8 cellular contexts compared by ENCODE assay signal in the genomic region with DNA sequence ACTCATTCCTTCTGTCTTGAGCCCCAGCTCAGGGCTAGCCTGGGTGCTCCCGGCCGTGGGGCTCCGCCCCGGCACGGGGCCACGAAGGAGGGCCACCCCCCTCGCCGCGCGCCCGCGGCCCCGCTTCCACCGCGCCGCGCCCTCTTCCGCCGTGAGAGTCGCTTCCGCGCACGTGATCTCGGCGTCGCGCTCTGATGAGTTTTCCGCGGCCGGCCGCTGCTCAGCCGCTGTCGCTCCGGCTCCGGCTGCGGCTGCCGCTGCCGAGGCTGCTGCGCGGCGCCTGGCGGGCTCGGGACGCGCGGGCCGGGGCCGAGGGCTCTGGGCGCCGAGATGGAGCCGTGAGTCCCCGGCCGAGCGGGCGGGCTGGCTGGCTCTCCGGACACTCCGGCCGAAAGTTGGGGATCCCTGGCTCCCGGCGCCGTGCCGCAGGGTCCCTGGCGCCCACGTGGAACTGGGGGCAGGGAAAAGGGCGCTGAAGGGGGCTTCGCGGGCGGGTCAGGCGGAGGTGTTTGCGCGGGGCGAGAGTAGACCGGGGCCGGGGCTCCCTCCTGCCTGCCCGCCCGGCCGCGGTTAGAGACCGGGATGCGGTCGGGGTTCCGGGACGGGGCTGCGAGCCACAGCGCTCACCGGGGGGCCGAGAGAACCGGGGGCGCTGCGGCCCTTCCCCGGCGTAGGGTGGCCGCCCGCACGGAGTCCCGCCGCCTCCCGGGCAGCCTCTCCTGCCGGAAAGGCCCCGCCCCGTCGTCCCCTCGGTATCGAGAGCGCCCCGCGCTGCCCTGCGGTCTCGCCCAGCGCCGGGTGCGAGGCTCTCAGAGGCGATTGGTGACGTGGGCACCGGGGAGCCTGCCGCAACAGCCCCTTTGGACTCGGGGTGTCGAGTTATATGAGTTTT. TPM values are rescaled to one million over a fixed set of nuclear protein-coding genes. Genes with fewer than 3 reads are reported as not detected.
DNase-seq lines count a peak whose midpoint lies in the region; ATAC-seq and TF ChIP-seq lines count a peak whose summit lies in the region.

A gene with protein sequence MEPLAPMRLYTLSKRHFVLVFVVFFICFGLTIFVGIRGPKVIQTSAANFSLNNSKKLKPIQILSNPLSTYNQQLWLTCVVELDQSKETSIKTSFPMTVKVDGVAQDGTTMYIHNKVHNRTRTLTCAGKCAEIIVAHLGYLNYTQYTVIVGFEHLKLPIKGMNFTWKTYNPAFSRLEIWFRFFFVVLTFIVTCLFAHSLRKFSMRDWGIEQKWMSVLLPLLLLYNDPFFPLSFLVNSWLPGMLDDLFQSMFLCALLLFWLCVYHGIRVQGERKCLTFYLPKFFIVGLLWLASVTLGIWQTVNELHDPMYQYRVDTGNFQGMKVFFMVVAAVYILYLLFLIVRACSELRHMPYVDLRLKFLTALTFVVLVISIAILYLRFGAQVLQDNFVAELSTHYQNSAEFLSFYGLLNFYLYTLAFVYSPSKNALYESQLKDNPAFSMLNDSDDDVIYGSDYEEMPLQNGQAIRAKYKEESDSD (plus strand): TSS at position 197 of the 892 bp plus-strand sequence. CDS start 134 bp downstream, at position 331.

- TF ChIP-seq EP300 in Ishikawa (IDR thresholded peaks at IDR 0.05; ENCODE audit: borderline replicate concordance) (no peak; the same call in 1 of the 2 replicates), neural cell (conservative IDR thresholded peaks at IDR 0.05; ENCODE audit: poor library complexity, severe bottlenecking) (peak; percentile 51), stomach (IDR thresholded peaks at IDR 0.05) (no peak)

- no peaks in the 10 kb centered on the region for H3K9me2 ChIP-seq in neural cell (ENCODE audit: insufficient read depth, low read length)

- peak within 1 kb of the TSS; percentile 62 for H3K27ac ChIP-seq in RWPE2 (ENCODE audit: poor library complexity, severe bottlenecking)
- peak within 1 kb of the TSS; percentile 56 for H3K27ac ChIP-seq in neural cell (ENCODE audit: low read length)
- H3K27ac ChIP-seq in stomach: peak within 1 kb of the TSS; percentile 96 to 99 (median 97)

- intact Hi-C loops in stomach (cut with DNase I; ENCODE audit: low total_unique reads): no loop called here

- no peak for TF ChIP-seq RAD21 in Ishikawa (IDR thresholded peaks at IDR 0.05; ENCODE audit: low read depth)
- TF ChIP-seq RAD21 in neural cell (conservative IDR thresholded peaks at IDR 0.05): peak; percentile 51

- DNase-seq in DMS53 treated with DMSO at 0.1 percent for 48 hours (lab: John Stamatoyannopoulos, UW; ENCODE audit: unreplicated experiment) (peak; percentile 62), RWPE2 (ENCODE audit: low spot score) (no peak), fibroblast of the aortic adventitia (ENCODE audit: low read depth) (peak; percentile 76), stomach (peak; percentile 88)
- DNase-seq in activated effector memory CD4-positive, alpha-beta T cell treated with Interleukin-2 at 50 U/mL for 16 hours: peak; percentile 83

- ATAC-seq in GM21529 (IDR thresholded peaks at IDR 0.05; ENCODE audit: unreplicated experiment) (peak; percentile 78), RWPE2 (ENCODE audit: low read depth) (peak; percentile 81)

- H3K4me1 ChIP-seq in RWPE2 (ENCODE audit: insufficient read depth, poor library complexity, severe bottlenecking): peaks cover 5% of the 10 kb centered on the region
- peaks cover 16 to 57% (median 45%) of the 10 kb centered on the region in 4 donors for H3K4me1 ChIP-seq in stomach

- peak; percentile 11 for TF ChIP-seq CTCF in RWPE2 (IDR thresholded peaks at IDR 0.05; ENCODE audit: poor library complexity, severe bottlenecking)
- no peak for TF ChIP-seq CTCF in fibroblast of the aortic adventitia (IDR thresholded peaks at IDR 0.05; ENCODE audit: insufficient read depth, low read length)
- TF ChIP-seq CTCF in neural cell (IDR thresholded peaks at IDR 0.05; ENCODE audit: poor library complexity, severe bottlenecking): peak; percentile 26
- TF ChIP-seq CTCF in stomach (IDR thresholded peaks at IDR 0.05): no peak

- H3K4me3 ChIP-seq in RWPE2 (ENCODE audit: severe bottlenecking) (peak within 1 kb of the TSS; percentile 95), fibroblast of the aortic adventitia (ENCODE audit: low read depth, low read length) (peak within 1 kb of the TSS; percentile 80), neural cell (ENCODE audit: low read length) (peak within 1 kb of the TSS; percentile 85), stomach (peak within 1 kb of the TSS; percentile 75 to 98 (median 92))

- H3K27me3 ChIP-seq in RWPE2 (ENCODE audit: insufficient read depth, poor library complexity, severe bottlenecking): no peaks in the 10 kb centered on the region
- no peaks in the 10 kb centered on the region for H3K27me3 ChIP-seq in neural cell (ENCODE audit: insufficient read depth, low read depth, low read length)
- no peaks in the 10 kb centered on the region for H3K27me3 ChIP-seq in stomach

- H3F3A ChIP-seq in neural cell (ENCODE audit: insufficient read depth, low read length, poor library complexity, severe bottlenecking): peaks cover 4% of the 10 kb centered on the region

- H3K9ac ChIP-seq in neural cell (ENCODE audit: low read length): peak within 1 kb of the TSS; percentile 67

- H4K20me1 ChIP-seq in neural cell (ENCODE audit: insufficient read depth): peaks cover 10% of the 10 kb centered on the region

- peaks cover 34% of the 10 kb centered on the region for H3K79me2 ChIP-seq in neural cell (replicated peaks; ENCODE audit: insufficient read depth, low read length)

- TF ChIP-seq POLR2A in stomach (IDR thresholded peaks at IDR 0.05): peak in 1 of 4 donors; percentile 15

- WGBS in stomach, 5 donors: 0 to 2% (median 1%) methylated on average over 32 to 118 of the region's 118 CpGs

- peak within 1 kb of the TSS; percentile 42 for H2AFZ ChIP-seq in neural cell (ENCODE audit: low read depth, low read length)

- no peaks in the 10 kb centered on the region for H3K9me3 ChIP-seq in RWPE2 (ENCODE audit: severe bottlenecking)
- no peaks in the 10 kb centered on the region for H3K9me3 ChIP-seq in neural cell (ENCODE audit: low read length)
- no peaks in the 10 kb centered on the region for H3K9me3 ChIP-seq in stomach

- H3K36me3 ChIP-seq in RWPE2 (ENCODE audit: low read depth) (peaks cover 6% of the 10 kb centered on the region; the same call in 1 of the 2 replicates), neural cell (ENCODE audit: insufficient read depth, low read length) (no peaks in the 10 kb centered on the region), stomach (no peaks in the 10 kb centered on the region)

- H3K4me2 ChIP-seq in neural cell (ENCODE audit: low read length): peak within 1 kb of the TSS; percentile 94

TF ChIP-seq in Ishikawa, 13 proteins besides CTCF, POLR2A, EP300 and RAD21 (continues in another document):
- TF ChIP-seq CEBPB (IDR thresholded peaks at IDR 0.05): no peak
- TF ChIP-seq, protein P1, sequence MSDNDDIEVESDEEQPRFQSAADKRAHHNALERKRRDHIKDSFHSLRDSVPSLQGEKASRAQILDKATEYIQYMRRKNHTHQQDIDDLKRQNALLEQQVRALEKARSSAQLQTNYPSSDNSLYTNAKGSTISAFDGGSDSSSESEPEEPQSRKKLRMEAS (IDR thresholded peaks at IDR 0.05): peak; percentile 77
- peak; percentile 59; the same call in 1 of the 2 replicates for TF ChIP-seq EGR1 (IDR thresholded peaks at IDR 0.05)
- peak; percentile 68 for TF ChIP-seq CREB1 (IDR thresholded peaks at IDR 0.05; ENCODE audit: low read depth)
- peak; percentile 53; the same call in 1 of the 2 replicates for TF ChIP-seq TAF1 (IDR thresholded peaks at IDR 0.05; ENCODE audit: low read depth)

TF ChIP-seq in neural cell, 6 proteins besides CTCF, POLR2A, EP300 and RAD21:
- TF ChIP-seq MXI1 (conservative IDR thresholded peaks at IDR 0.05; ENCODE audit: poor library complexity, severe bottlenecking): peak; percentile 97
- no peak for TF ChIP-seq EZH2 (IDR thresholded peaks at IDR 0.05; ENCODE audit: borderline replicate concordance, insufficient read depth, low read length, poor library complexity, severe bottlenecking)
- peak; percentile 58 for TF ChIP-seq SMC3 (conservative IDR thresholded peaks at IDR 0.05; ENCODE audit: poor library complexity)
- peak; percentile 42 for TF ChIP-seq POLR2AphosphoS5 (IDR thresholded peaks at IDR 0.05)
- no peak for TF ChIP-seq TAF1 (IDR thresholded peaks at IDR 0.05; ENCODE audit: low read depth)

RNA-seq across cellular contexts. Expression of the gene that starts here (rescaled TPM):
- total RNA-seq in fibroblast of the aortic adventitia (ENCODE audit: low replicate concordance) (24.1 and 36.2 TPM in 2 replicates), stomach (10 to 100 TPM in 3 of 5 donors, 1 to 10 TPM in 2; 2.9 to 62.2 (median 25.4) TPM)
- polyA plus RNA-seq in neural cell (47.6 TPM in 2 replicates), stomach (10 to 100 TPM in 2 of 3 donors, 1 to 10 TPM in 1; 7.8 to 16.7 (median 13.3) TPM)
- 55.3 and 56.4 TPM in 2 replicates for polyA minus RNA-seq in neural cell

Comparison
In these comparisons a context has a peak if more than half of its experiments do, and no peak if none do; other contexts are left out.
1. CTCF ChIP-seq: peak in RWPE2 (single experiment) and neural cell (single experiment); none in fibroblast of the aortic adventitia (single experiment) and stomach (0 of 7).
2. Peak in every context shown above with its lines, with median percentiles within 50 percentile points of each other: H3K27ac ChIP-seq and H3K4me3 ChIP-seq.